ENCODE assay signal across 32 cellular contexts in the genomic region with DNA sequence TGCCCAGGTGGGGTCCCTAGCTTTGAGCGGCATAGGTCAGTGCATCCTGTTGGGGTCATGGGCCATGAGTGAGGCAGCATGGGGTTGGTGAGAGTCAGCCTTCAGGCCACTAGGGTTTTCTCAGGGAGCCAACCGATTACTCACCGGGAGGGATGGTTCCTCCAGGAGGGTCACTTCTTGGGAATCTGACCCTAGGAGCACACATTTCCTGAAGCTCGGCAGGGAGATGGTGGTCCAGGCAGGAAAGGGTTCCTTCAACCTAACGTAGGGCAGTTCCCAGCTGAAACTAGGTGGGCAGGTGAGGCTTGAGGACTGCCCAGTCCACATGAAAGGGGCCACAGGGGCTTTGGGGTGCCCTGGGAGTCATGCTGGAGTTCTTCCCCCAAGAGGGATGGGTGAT.
"Had no signal": no experiment of that assay in that cellular context is flagged by ENCODE, and none has a peak within 500 bp of the region (broad histone marks: within the 10 kb centered on the region; RNA-seq: fewer than 3 reads in every experiment).

No MANE protein-coding gene starts in this region.

- H3K36me3 ChIP-seq: adrenal gland, ascending aorta, brain microvascular endothelial cell, breast epithelium, cardiac muscle cell had no signal

- H3K27me3 ChIP-seq: adrenal gland, ascending aorta, body of pancreas, brain microvascular endothelial cell, breast epithelium, cardiac muscle cell had no signal

- H3K4me3 ChIP-seq: adrenal gland, ascending aorta, body of pancreas, breast epithelium, cardiac muscle cell had no signal

- H3K4me1 ChIP-seq: adrenal gland, ascending aorta, body of pancreas, breast epithelium had no signal

- H3K27ac ChIP-seq: adrenal gland, ascending aorta, body of pancreas, brain microvascular endothelial cell, breast epithelium, cardiac muscle cell had no signal

- H3K9me3 ChIP-seq: adrenal gland, ascending aorta, body of pancreas had no signal

- DNase-seq: activated effector memory CD4-positive, alpha-beta T cell treated with anti-CD3 and anti-CD28 coated beads, Interleukin-2, amount 50 U/mL, for 16 hours; activated effector memory CD4-positive, alpha-beta T cell treated with Interleukin-2 at 50 U/mL for 16 hours; activated gamma-delta T cell; activated gamma-delta T cell treated with Interleukin-2 at 50 U/mL for 16 hours; activated naive CD4-positive, alpha-beta T cell; activated naive CD4-positive, alpha-beta T cell treated with anti-CD3 and anti-CD28 coated beads for 36 hours; activated naive CD4-positive, alpha-beta T cell treated with anti-CD3 and anti-CD28 coated beads, Interleukin-2, amount 10 ng/mL, durations not matched to agents 7 days and 5 days; activated naive CD4-positive, alpha-beta T cell treated with anti-CD3 and anti-CD28 coated beads, Interleukin-2, amount 50 U/mL, for 16 hours; activated naive CD4-positive, alpha-beta T cell treated with Interleukin-2 at 50 U/mL for 16 hours; activated naive CD8-positive, alpha-beta T cell treated with anti-CD3 and anti-CD28 coated beads for 36 hours; activated naive CD8-positive, alpha-beta T cell treated with anti-CD3 and anti-CD28 coated beads, Interleukin-2, amount 10 ng/mL, durations not matched to agents 7 days and 5 days; activated naive CD8-positive, alpha-beta T cell treated with anti-CD3 and anti-CD28 coated beads, Interleukin-2, amount 50 U/mL, for 24 hours; activated T-cell treated with anti-CD3 and anti-CD28 coated beads, Interleukin-2, amount 50 U/mL, for 1 hour; activated T-cell treated with anti-CD3 and anti-CD28 coated beads, Interleukin-2, amount 50 U/mL, for 24 hours; activated T-cell treated with anti-CD3 and anti-CD28 coated beads, Interleukin-2, amount 50 U/mL, for 4 hours; activated T-cell treated with anti-CD3 and anti-CD28 coated beads, Interleukin-2, amount 50 U/mL, for 48 hours; activated T-cell treated with anti-CD3 and anti-CD28 coated beads, Interleukin-2, amount 50 U/mL, for 72 hours; adrenal gland; amniotic stem cell; amygdala; anterior cingulate cortex; aorta; body of pancreas; brain microvascular endothelial cell; caudate nucleus; central memory CD4-positive, alpha-beta T cell; cerebellar nuclear complex had no signal

- ATAC-seq: activated naive CD4-positive, alpha-beta T cell treated with anti-CD3 and anti-CD28 coated beads, Interleukin-2, amount 50 U/mL, for 72 hours; activated naive CD8-positive, alpha-beta T cell treated with anti-CD3 and anti-CD28 coated beads, Interleukin-2, amount 50 U/mL, for 24 hours; activated T-cell treated with anti-CD3 and anti-CD28 coated beads, Interleukin-2, amount 50 U/mL, for 4 hours; activated T-cell treated with anti-CD3 and anti-CD28 coated beads, Interleukin-2, amount 50 U/mL, for 72 hours; activated T-helper 17 cell treated with anti-CD3 and anti-CD28 coated beads, Interleukin-2, amount 50 U/mL, for 72 hours; body of pancreas had no signal
